In the genomic region with DNA sequence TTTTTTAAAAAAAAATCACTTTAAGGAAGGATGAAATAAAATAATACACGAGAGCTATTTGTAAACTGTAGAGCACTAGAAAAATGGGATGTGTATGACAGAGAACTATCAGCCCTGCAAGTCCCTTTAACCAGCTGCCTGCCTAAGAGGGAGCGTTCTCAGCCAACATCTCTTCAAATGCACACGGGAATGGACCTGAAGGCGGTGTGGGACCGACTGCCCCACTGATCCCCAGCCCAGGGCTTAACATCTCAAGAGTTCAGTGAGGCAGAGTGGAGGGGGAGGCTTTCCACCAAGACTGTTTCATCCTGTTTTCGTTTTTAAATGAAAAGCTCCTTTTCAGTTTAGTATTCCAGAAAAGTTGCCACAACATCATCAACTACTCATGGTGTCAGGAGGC, we compare ENCODE assay signal across 10 cellular contexts. TPM values are rescaled to one million over a fixed set of nuclear protein-coding genes. Genes with fewer than 3 reads are reported as not detected.
DNase-seq lines count a peak whose midpoint lies in the region; ATAC-seq, FAIRE-seq and TF ChIP-seq lines count a peak whose summit lies in the region.
"Had no signal": no experiment of that assay in that cellular context is flagged by ENCODE, and none has a peak within 500 bp of the region (broad histone marks: within the 10 kb centered on the region; RNA-seq: fewer than 3 reads in every experiment).

No MANE protein-coding gene starts in this region.

- H3K4me2 ChIP-seq in MM.1S (ENCODE audit: low read depth, low read length) (peak overlapping the region; percentile 82), trophoblast cell (ENCODE audit: low read length) (no peak overlapping the region)

- no CpG with 5 or more reads among the region's 6 CpGs for WGBS in trophoblast cell (ENCODE audit: extremely low coverage, insufficient coverage, insufficient read length)

- H3K79me1 ChIP-seq in trophoblast cell (ENCODE audit: low read length) = peaks cover 7% of the 10 kb centered on the region

- H3K27me3 ChIP-seq in MM.1S (replicated peaks; ENCODE audit: insufficient read depth, low read length) = no peaks in the 10 kb centered on the region
- H3K27me3 ChIP-seq in trophoblast cell (ENCODE audit: insufficient read depth, low read length) = no peaks in the 10 kb centered on the region

- H3K23ac ChIP-seq in trophoblast cell (ENCODE audit: low read length) = no peak overlapping the region

- H4K8ac ChIP-seq in trophoblast cell (ENCODE audit: low read depth, low read length) = no peak overlapping the region

- H2AK5ac ChIP-seq in trophoblast cell (ENCODE audit: low read length) = no peak overlapping the region

- intact Hi-C loops in activated CD4-positive, alpha-beta T cell treated with anti-CD3 and anti-CD28 coated beads for 36 hours (cut with DNase I, micrococcal nuclease) = loop anchor here (1.0 to 10.0 kb wide), 6 partner anchors 8 to 285 kb away; partner anchors contain the start of genes COA5 (in 1 of the 2), MGAT4A (in 1 of the 2) and UNC50 (in 1 of the 2)

- H3K79me2 ChIP-seq in MM.1S (ENCODE audit: low read length) (peaks cover 76% of the 10 kb centered on the region), trophoblast cell (ENCODE audit: control insufficient read depth, insufficient read depth, low read length, poor library complexity) (peaks cover 11% of the 10 kb centered on the region)

- no peak overlapping the region for H4K12ac ChIP-seq in trophoblast cell (ENCODE audit: low read depth, low read length)

- H3K27ac Mint-ChIP-seq in activated CD4-positive, alpha-beta T cell treated with anti-CD3 and anti-CD28 coated beads for 36 hours = peak overlapping the region; percentile 94
- H3K27ac Mint-ChIP-seq in central memory CD8-positive, alpha-beta T cell (ENCODE audit: low read depth) = peak overlapping the region; percentile 91

- no peak for TF ChIP-seq POLR2A in GM12891 (IDR thresholded peaks at IDR 0.05; ENCODE audit: low read depth, low read length)

- no peak overlapping the region for H3K14ac ChIP-seq in trophoblast cell (ENCODE audit: low read length)

- no peaks in the 10 kb centered on the region for H3K9me2 ChIP-seq in MM.1S (replicated peaks; ENCODE audit: insufficient read depth, low read length)

- no peaks in the 10 kb centered on the region for H3K27me3 Mint-ChIP-seq in activated CD4-positive, alpha-beta T cell treated with anti-CD3 and anti-CD28 coated beads for 36 hours
- no peaks in the 10 kb centered on the region for H3K27me3 Mint-ChIP-seq in central memory CD8-positive, alpha-beta T cell

- POLR2A ChIA-PET in activated CD4-positive, alpha-beta T cell treated with anti-CD3 and anti-CD28 coated beads for 36 hours (lab: Charles Lee) = interaction anchor here (1.0 to 1.1 kb wide), 2 partner anchors 9 to 18 kb away, joined by 3 to 6 read pairs; no protein-coding TSS in a partner anchor

- no peaks in the 10 kb centered on the region for H3K36me3 Mint-ChIP-seq in activated CD4-positive, alpha-beta T cell treated with anti-CD3 and anti-CD28 coated beads for 36 hours (ENCODE audit: low read depth)
- peaks cover 14% of the 10 kb centered on the region for H3K36me3 Mint-ChIP-seq in central memory CD8-positive, alpha-beta T cell (ENCODE audit: insufficient read depth)

- peak; percentile 11 for DNase-seq in activated CD4-positive, alpha-beta T cell treated with anti-CD3 and anti-CD28 coated beads for 36 hours
- no peak for DNase-seq in activated CD4-positive, alpha-beta T cell treated with anti-CD3 and anti-CD28 coated beads, Interleukin-2, amount 50 U/mL, for 1 hour
- peak; percentile 46 for DNase-seq in MM.1S
- no peak for DNase-seq in central memory CD8-positive, alpha-beta T cell (ENCODE audit: low spot score in 2 of 2)
- no peak for DNase-seq in trophoblast cell
- no peak for DNase-seq in GM12891 (ENCODE audit: insufficient read length, low spot score)
- DNase-seq: small intestine had no signal

- H4K91ac ChIP-seq in trophoblast cell (ENCODE audit: low read depth, low read length) = no peak overlapping the region

- peaks cover 4% of the 10 kb centered on the region; the same call in 1 of the 2 replicates for H4K20me1 ChIP-seq in MM.1S (ENCODE audit: insufficient read depth, low read length)

- no peak for TF ChIP-seq CTCF in MM.1S (IDR thresholded peaks at IDR 0.05; ENCODE audit: low read length)

- peaks cover 61% of the 10 kb centered on the region for H3F3A ChIP-seq in MM.1S (ENCODE audit: insufficient read depth, low read length)

- H3K4ac ChIP-seq in trophoblast cell (ENCODE audit: low read depth, low read length) = peak overlapping the region; percentile 1

- H3K27ac ChIP-seq in MM.1S (ENCODE audit: low read length) = peak overlapping the region; percentile 99
- H3K27ac ChIP-seq in trophoblast cell (ENCODE audit: low read depth, low read length) = no peak overlapping the region
- H3K27ac ChIP-seq: A549 had no signal

- H3K4me3 Mint-ChIP-seq in activated CD4-positive, alpha-beta T cell treated with anti-CD3 and anti-CD28 coated beads for 36 hours = peak overlapping the region; percentile 83
- peak overlapping the region; percentile 99 for H3K4me3 Mint-ChIP-seq in central memory CD8-positive, alpha-beta T cell

- H2BK120ac ChIP-seq in trophoblast cell (ENCODE audit: insufficient read depth, low read length, poor library complexity) = no peak overlapping the region

- H3K4me1 ChIP-seq in MM.1S (ENCODE audit: low read length) (peaks cover 31% of the 10 kb centered on the region), trophoblast cell (ENCODE audit: control insufficient read depth in 1 of 2, insufficient read depth in 2 of 2, low read length in 2 of 2) (peaks cover 4 to 8% of the 10 kb centered on the region in 2 experiments)

- H3K4me1 Mint-ChIP-seq in activated CD4-positive, alpha-beta T cell treated with anti-CD3 and anti-CD28 coated beads for 36 hours = peaks cover 61% of the 10 kb centered on the region
- peaks cover 60% of the 10 kb centered on the region for H3K4me1 Mint-ChIP-seq in central memory CD8-positive, alpha-beta T cell

- no peak overlapping the region for H2BK12ac ChIP-seq in trophoblast cell (ENCODE audit: low read length)

- H3K9me3 Mint-ChIP-seq in activated CD4-positive, alpha-beta T cell treated with anti-CD3 and anti-CD28 coated beads for 36 hours (ENCODE audit: low read depth) = no peaks in the 10 kb centered on the region
- no peaks in the 10 kb centered on the region for H3K9me3 Mint-ChIP-seq in central memory CD8-positive, alpha-beta T cell

- H3K36me3 ChIP-seq in MM.1S (replicated peaks; ENCODE audit: insufficient read depth, low read length) (no peaks in the 10 kb centered on the region), trophoblast cell (ENCODE audit: control insufficient read depth in 1 of 2, insufficient read depth in 2 of 2, low read length in 2 of 2) (no peaks in the 10 kb centered on the region)

- CTCF ChIA-PET in activated CD4-positive, alpha-beta T cell treated with anti-CD3 and anti-CD28 coated beads for 36 hours (lab: Charles Lee) = interaction anchor here (0.6 to 4.0 kb wide), 14 partner anchors 8 to 1091 kb away, joined by 3 to 31 read pairs (median 4); no protein-coding TSS in a partner anchor

- H3K4me3 ChIP-seq in MM.1S (ENCODE audit: low read length) (peak overlapping the region; percentile 87), trophoblast cell (ENCODE audit: low read depth, low read length) (no peak overlapping the region)

- H3K9ac ChIP-seq in MM.1S (ENCODE audit: low read length) = peak overlapping the region; percentile 96
- no peak overlapping the region for H3K9ac ChIP-seq in trophoblast cell (ENCODE audit: low read length)

- FAIRE-seq in GM12891 (lab: Jason Lieb, UNC) = no peak
- FAIRE-seq: A549, small intestine had no signal

- H2BK5ac ChIP-seq in trophoblast cell (ENCODE audit: low read depth, low read length, poor library complexity) = no peak overlapping the region

- no peak overlapping the region for H3K18ac ChIP-seq in trophoblast cell (ENCODE audit: low read length)

- H3K9me3 ChIP-seq in MM.1S (replicated peaks; ENCODE audit: insufficient read depth, low read length) = no peaks in the 10 kb centered on the region
- H3K9me3 ChIP-seq in trophoblast cell (ENCODE audit: insufficient read depth, low read depth, low read length) = no peaks in the 10 kb centered on the region
- H3K9me3 ChIP-seq: A549 had no signal

- ATAC-seq in activated CD4-positive, alpha-beta T cell treated with anti-CD3 and anti-CD28 coated beads for 36 hours = no peak
- ATAC-seq in central memory CD8-positive, alpha-beta T cell (replicated peaks; ENCODE audit: extremely low read depth, poor library complexity, severe bottlenecking) = no peak
- ATAC-seq in activated CD4-positive, CD25-positive, alpha-beta regulatory T cell treated with anti-CD3 and anti-CD28 coated beads, Interleukin-2, amount 50 U/mL, for 24 hours = no peak
- no peak for ATAC-seq in HG03521 (IDR thresholded peaks at IDR 0.05; ENCODE audit: unreplicated experiment)
- ATAC-seq: A549 had no signal

- no peak overlapping the region for H2AFZ ChIP-seq in MM.1S (ENCODE audit: low read length)
- no peak overlapping the region for H2AFZ ChIP-seq in trophoblast cell (ENCODE audit: insufficient read depth, low read length, poor library complexity)

TF ChIP-seq in GM12891, 5 proteins besides CTCF, POLR2A, EP300 and RAD21:
- TF ChIP-seq TAF1 (IDR thresholded peaks at IDR 0.05; ENCODE audit: low read depth, low read length) (no peak), POU2F2 (IDR thresholded peaks at IDR 0.05; ENCODE audit: low read depth, low read length) (no peak), POLR2AphosphoS5 (IDR thresholded peaks at IDR 0.05; ENCODE audit: low read depth, low read length) (no peak), PAX5 (IDR thresholded peaks at IDR 0.05; ENCODE audit: insufficient read depth, low read length, severe bottlenecking) (no peak), SPI1 (IDR thresholded peaks at IDR 0.05; ENCODE audit: low read depth, low read length) (no peak)

RNA-seq across cellular contexts. Expression of gene INPP4A, which starts 2.2 kb away (rescaled TPM):
- 10 to 100 TPM; 29.1 to 33.0 TPM for total RNA-seq in activated CD4-positive, alpha-beta T cell treated with anti-CD3 and anti-CD28 coated beads for 36 hours
- 16.3 TPM in 2 replicates for polyA plus RNA-seq in trophoblast cell (2013)
- 16.5 TPM for polyA plus RNA-seq in GM12891 (2012; ENCODE audit: low read depth, missing spikeins)

Comparison
In these comparisons a context has a peak if more than half of its experiments do, and no peak if none do; other contexts are left out.
1. DNase-seq: peak in activated CD4-positive, alpha-beta T cell treated with anti-CD3 and anti-CD28 coated beads for 36 hours (single experiment) and MM.1S (single experiment); none in activated CD4-positive, alpha-beta T cell treated with anti-CD3 and anti-CD28 coated beads, Interleukin-2, amount 50 U/mL, for 1 hour (single experiment), central memory CD8-positive, alpha-beta T cell (0 of 2), trophoblast cell (0 of 2) and GM12891 (single experiment).